Comparison of ENCODE assay signal across 1 cellular context in the genomic region with DNA sequence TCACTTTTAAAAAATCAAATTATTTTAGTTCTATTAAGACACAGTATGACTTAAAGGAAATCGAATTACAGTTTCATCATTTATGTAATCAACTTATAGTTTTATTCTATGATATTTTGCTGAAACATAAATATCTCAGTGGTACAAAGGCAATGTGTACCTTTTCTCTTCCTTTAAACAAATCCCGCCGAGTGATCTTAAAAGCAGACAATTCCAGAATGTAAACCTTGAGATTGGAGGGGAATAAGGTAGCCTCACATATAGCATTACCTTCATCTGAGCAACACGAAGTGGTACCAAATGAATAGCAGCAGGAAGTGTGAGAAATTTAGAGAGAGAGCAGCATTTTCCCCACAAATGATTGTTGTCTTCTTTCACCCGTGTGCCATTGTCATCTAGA.
TF ChIP-seq lines count a peak whose summit lies in the region.

No MANE protein-coding gene starts in this region.

TF ChIP-seq in K562, 482 proteins besides CTCF, POLR2A, EP300 and RAD21 (continued from another document):
- TF ChIP-seq, protein P1, sequence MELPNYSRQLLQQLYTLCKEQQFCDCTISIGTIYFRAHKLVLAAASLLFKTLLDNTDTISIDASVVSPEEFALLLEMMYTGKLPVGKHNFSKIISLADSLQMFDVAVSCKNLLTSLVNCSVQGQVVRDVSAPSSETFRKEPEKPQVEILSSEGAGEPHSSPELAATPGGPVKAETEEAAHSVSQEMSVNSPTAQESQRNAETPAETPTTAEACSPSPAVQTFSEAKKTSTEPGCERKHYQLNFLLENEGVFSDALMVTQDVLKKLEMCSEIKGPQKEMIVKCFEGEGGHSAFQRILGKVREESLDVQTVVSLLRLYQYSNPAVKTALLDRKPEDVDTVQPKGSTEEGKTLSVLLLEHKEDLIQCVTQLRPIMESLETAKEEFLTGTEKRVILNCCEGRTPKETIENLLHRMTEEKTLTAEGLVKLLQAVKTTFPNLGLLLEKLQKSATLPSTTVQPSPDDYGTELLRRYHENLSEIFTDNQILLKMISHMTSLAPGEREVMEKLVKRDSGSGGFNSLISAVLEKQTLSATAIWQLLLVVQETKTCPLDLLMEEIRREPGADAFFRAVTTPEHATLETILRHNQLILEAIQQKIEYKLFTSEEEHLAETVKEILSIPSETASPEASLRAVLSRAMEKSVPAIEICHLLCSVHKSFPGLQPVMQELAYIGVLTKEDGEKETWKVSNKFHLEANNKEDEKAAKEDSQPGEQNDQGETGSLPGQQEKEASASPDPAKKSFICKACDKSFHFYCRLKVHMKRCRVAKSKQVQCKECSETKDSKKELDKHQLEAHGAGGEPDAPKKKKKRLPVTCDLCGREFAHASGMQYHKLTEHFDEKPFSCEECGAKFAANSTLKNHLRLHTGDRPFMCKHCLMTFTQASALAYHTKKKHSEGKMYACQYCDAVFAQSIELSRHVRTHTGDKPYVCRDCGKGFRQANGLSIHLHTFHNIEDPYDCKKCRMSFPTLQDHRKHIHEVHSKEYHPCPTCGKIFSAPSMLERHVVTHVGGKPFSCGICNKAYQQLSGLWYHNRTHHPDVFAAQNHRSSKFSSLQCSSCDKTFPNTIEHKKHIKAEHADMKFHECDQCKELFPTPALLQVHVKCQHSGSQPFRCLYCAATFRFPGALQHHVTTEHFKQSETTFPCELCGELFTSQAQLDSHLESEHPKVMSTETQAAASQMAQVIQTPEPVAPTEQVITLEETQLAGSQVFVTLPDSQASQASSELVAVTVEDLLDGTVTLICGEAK (IDR thresholded peaks at IDR 0.05) = no peak
- TF ChIP-seq, protein P1 (CRISPR knock-in tag; IDR thresholded peaks at IDR 0.05) = 0 out of 2 replicates have a peak, but pooled peaks have one; percentile 18
- TF ChIP-seq HMG20A (CRISPR knock-in tag; conservative IDR thresholded peaks at IDR 0.05) = 0 out of 2 replicates have a peak, but pooled peaks have one; percentile 30
